ENCODE assay signal across 29 cellular contexts in the genomic region with DNA sequence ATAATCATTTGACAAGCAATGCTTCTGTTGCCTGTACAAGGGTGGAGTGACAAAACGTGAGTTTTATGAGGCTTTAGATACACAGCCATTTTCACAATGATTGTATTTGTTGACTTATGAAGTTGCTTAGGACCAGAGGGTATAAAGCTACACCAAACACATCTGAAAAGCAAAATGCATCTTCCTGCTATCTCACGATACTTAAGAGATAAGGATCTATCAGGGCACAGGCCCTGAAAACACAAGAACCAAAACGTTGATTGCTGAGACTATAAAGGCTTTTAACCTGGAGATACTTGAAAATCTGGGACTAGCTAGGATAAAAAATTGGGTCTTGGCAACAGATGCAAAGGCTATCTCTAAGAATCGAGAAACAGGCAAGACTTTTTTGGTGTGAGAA.
"Had no signal": no experiment of that assay in that cellular context is flagged by ENCODE, and none has a peak within 500 bp of the region (broad histone marks: within the 10 kb centered on the region; RNA-seq: fewer than 3 reads in every experiment).

No MANE protein-coding gene starts in this region.

- H3K9me3 Mint-ChIP-seq: T-helper 2 cell treated with Interferon-gamma antibody and Interleukin-4, amounts not matched to agents 5 μg/mL and 100 μg/mL, for 36 hours had no signal

- H3K4me1 Mint-ChIP-seq: activated B cell treated with CpG ODN at 0.5 μM for 24 hours; activated T-helper 17 cell treated with anti-CD3 and anti-CD28 coated beads, Interleukin-2, amount 50 U/mL, for 72 hours; central memory CD8-positive, alpha-beta T cell; endodermal cell had no signal

- H3K27me3 ChIP-seq: brain microvascular endothelial cell, dorsolateral prefrontal cortex had no signal

- DNase-seq: activated B cell treated with CpG ODN at 0.5 μM for 24 hours; activated CD4-positive, alpha-beta T cell treated with anti-CD3 and anti-CD28 coated beads for 48 hours; activated CD4-positive, alpha-beta T cell treated with anti-CD3 and anti-CD28 coated beads, Interleukin-2, amount 50 U/mL, for 1 hour; activated CD4-positive, alpha-beta T cell treated with anti-CD3 and anti-CD28 coated beads, Interleukin-2, amount 50 U/mL, for 48 hours; activated CD8-positive, alpha-beta memory T cell treated with anti-CD3 and anti-CD28 coated beads for 24 hours; activated CD8-positive, alpha-beta T cell treated with anti-CD3 and anti-CD28 coated beads for 36 hours; activated effector memory CD4-positive, alpha-beta T cell treated with Interleukin-2 at 50 U/mL for 16 hours; activated gamma-delta T cell treated with Interleukin-2 at 50 U/mL for 16 hours; activated naive CD4-positive, alpha-beta T cell treated with anti-CD3 and anti-CD28 coated beads, Interleukin-2, amount 50 U/mL, for 16 hours; activated naive CD4-positive, alpha-beta T cell treated with Interleukin-2 at 50 U/mL for 16 hours; activated T-cell treated with anti-CD3 and anti-CD28 coated beads, Interleukin-2, amount 50 U/mL, for 4 hours; amniotic stem cell; anterior cingulate cortex; brain microvascular endothelial cell; dorsolateral prefrontal cortex; effector memory CD4-positive, alpha-beta T cell; endodermal cell; foreskin fibroblast; head of caudate nucleus; T1000; WERI-Rb-1 had no signal

- H3K36me3 ChIP-seq: brain microvascular endothelial cell, WERI-Rb-1 had no signal

- H3K27ac Mint-ChIP-seq: activated B cell treated with CpG ODN at 0.5 μM for 24 hours; activated CD8-positive, alpha-beta T cell treated with anti-CD3 and anti-CD28 coated beads for 36 hours; activated naive CD8-positive, alpha-beta T cell; activated T-helper 17 cell treated with anti-CD3 and anti-CD28 coated beads, Interleukin-2, amount 50 U/mL, for 72 hours; dendritic cell treated with granulocyte-macrophage colony-stimulating factor and Interleukin-4, amounts not matched to agents 40 ng/mL and 50 ng/mL, for 4 days; endodermal cell; T-helper 2 cell treated with Interferon-gamma antibody and Interleukin-4, amounts not matched to agents 5 μg/mL and 100 μg/mL, for 36 hours had no signal

- H3K4me3 Mint-ChIP-seq: activated B cell treated with CpG ODN at 0.5 μM for 24 hours; activated CD8-positive, alpha-beta T cell treated with anti-CD3 and anti-CD28 coated beads for 36 hours; activated naive CD8-positive, alpha-beta T cell; activated T-cell treated with anti-CD3 and anti-CD28 coated beads, Interleukin-2, amount 50 U/mL, for 4 hours; activated T-helper 17 cell treated with anti-CD3 and anti-CD28 coated beads, Interleukin-2, amount 50 U/mL, for 72 hours; central memory CD8-positive, alpha-beta T cell; dendritic cell treated with granulocyte-macrophage colony-stimulating factor and Interleukin-4, amounts not matched to agents 40 ng/mL and 50 ng/mL, for 4 days; endodermal cell; T-helper 2 cell treated with Interferon-gamma antibody and Interleukin-4, amounts not matched to agents 5 μg/mL and 100 μg/mL, for 36 hours had no signal

- H3K27me3 Mint-ChIP-seq: activated B cell treated with CpG ODN at 0.5 μM for 24 hours; activated naive CD8-positive, alpha-beta T cell; activated T-helper 17 cell treated with anti-CD3 and anti-CD28 coated beads, Interleukin-2, amount 50 U/mL, for 72 hours; central memory CD8-positive, alpha-beta T cell; dendritic cell treated with granulocyte-macrophage colony-stimulating factor and Interleukin-4, amounts not matched to agents 40 ng/mL and 50 ng/mL, for 4 days had no signal

- H3K27ac ChIP-seq: brain microvascular endothelial cell, coronary artery, dorsolateral prefrontal cortex, WERI-Rb-1 had no signal

- H3K4me3 ChIP-seq: coronary artery, dorsolateral prefrontal cortex had no signal

- ATAC-seq: activated CD4-positive, CD25-positive, alpha-beta regulatory T cell treated with anti-CD3 and anti-CD28 coated beads, Interleukin-2, amount 50 U/mL, for 24 hours; activated CD8-positive, alpha-beta T cell treated with anti-CD3 and anti-CD28 coated beads for 36 hours; activated T-cell treated with anti-CD3 and anti-CD28 coated beads, Interleukin-2, amount 50 U/mL, for 4 hours; activated T-helper 17 cell treated with anti-CD3 and anti-CD28 coated beads, Interleukin-2, amount 50 U/mL, for 72 hours; esophagus mucosa had no signal
